In the genomic region with DNA sequence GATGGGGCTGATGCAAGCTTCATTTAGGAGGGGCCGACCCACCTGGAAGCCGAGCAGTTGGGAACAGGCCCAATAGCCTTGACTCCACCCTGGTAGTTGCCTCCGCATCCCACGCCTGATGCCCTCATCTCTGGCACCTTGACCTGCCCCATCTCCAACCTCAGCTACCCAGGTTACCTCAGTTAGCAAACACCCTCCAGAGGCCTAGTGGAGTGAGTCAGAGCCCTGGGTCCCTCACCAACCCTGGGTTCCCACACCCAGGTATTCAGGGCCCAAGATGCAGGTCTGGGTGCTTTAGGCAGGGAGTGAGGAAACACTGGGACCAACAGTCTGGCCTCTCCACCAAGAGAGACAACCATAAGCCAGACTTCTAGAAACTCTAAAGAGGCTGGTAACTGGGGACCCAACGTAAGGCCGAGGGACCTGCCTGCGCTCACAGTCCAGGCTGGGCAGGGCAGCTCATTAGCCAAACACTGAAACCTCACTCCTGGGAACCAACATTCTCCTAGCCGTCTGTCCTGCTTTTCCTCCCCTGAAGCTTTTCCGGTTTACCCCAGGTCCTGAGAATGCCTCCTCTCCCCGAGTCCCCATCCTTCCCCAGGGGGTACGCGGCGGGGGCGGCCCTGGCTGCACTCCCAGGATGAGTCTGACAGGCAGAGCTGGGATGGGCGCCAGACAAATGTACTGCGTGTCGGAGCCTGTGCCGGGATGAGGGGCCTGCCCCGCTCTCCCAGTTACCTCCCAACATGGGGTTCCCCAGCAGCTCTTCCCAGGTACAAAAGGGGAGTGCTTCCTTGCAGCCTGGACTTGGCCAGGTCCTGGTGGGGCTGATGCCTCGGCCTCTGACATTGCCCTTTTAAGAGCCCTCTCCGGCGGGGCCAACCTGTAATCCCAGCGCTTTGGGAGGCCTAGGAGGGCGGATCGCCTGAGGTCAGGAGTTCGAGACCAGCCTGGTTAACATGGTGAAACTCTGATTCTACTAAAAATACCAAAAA, we compare ENCODE assay signal across 1 cellular context.
TF ChIP-seq lines count a peak whose summit lies in the region.

No MANE protein-coding gene starts in this region.

TF ChIP-seq in K562, 482 proteins besides CTCF, POLR2A, EP300 and RAD21 (continued from another document and continues in another):
- TF ChIP-seq ZNF609 (CRISPR knock-in tag; IDR thresholded peaks at IDR 0.05; ENCODE audit: borderline replicate concordance) (0 out of 2 replicates have a peak, but pooled peaks have one; percentile 22), HOXB6 (CRISPR knock-in tag; IDR thresholded peaks at IDR 0.05; ENCODE audit: borderline replicate concordance) (0 out of 2 replicates have a peak, but pooled peaks have one; percentile 16), RBM17 (IDR thresholded peaks at IDR 0.05; ENCODE audit: borderline replicate concordance, low read depth, low read length) (no peak), ZNF830 (CRISPR knock-in tag; IDR thresholded peaks at IDR 0.05) (0 out of 2 replicates have a peak, but pooled peaks have one; percentile 23), ZNF3 (CRISPR knock-in tag; IDR thresholded peaks at IDR 0.05) (peak; percentile 75), ZFP1 (CRISPR knock-in tag; IDR thresholded peaks at IDR 0.05) (0 out of 2 replicates have a peak, but pooled peaks have one; percentile 2), DMBX1 (CRISPR knock-in tag; IDR thresholded peaks at IDR 0.05; ENCODE audit: borderline replicate concordance) (no peak), KAT8 (IDR thresholded peaks at IDR 0.05; ENCODE audit: low read depth) (no peak), ZNF444 (CRISPR knock-in tag; IDR thresholded peaks at IDR 0.05) (no peak), COPS2 (conservative IDR thresholded peaks at IDR 0.05) (no peak), ZNF280B (CRISPR knock-in tag; IDR thresholded peaks at IDR 0.05) (0 out of 2 replicates have a peak, but pooled peaks have one; percentile 11), FOXP1 (CRISPR knock-in tag; IDR thresholded peaks at IDR 0.05) (peak; percentile 24; the same call in 1 of the 2 replicates), MAZ (CRISPR knock-in tag; conservative IDR thresholded peaks at IDR 0.05 in 1 of 2, IDR thresholded peaks at IDR 0.05 in 1 of 2) (peak in 1 of 2 experiments; percentile 72; a peak in 2 of 4 replicates), FOXM1 (IDR thresholded peaks at IDR 0.05; ENCODE audit: low read depth) (peak; percentile 32; the same call in 1 of the 2 replicates), FOXM1 (CRISPR knock-in tag; IDR thresholded peaks at IDR 0.05; ENCODE audit: low read depth) (no peak), POLR2B (IDR thresholded peaks at IDR 0.05; ENCODE audit: low read depth, partially characterized antibody) (peak; percentile 67), ELF2 (CRISPR knock-in tag; IDR thresholded peaks at IDR 0.05) (peak; percentile 15; the same call in 1 of the 2 replicates), CBX1 (IDR thresholded peaks at IDR 0.05; ENCODE audit: low read depth) (0 out of 2 replicates have a peak, but pooled peaks have one; percentile 16), VEZF1 (CRISPR knock-in tag; IDR thresholded peaks at IDR 0.05) (peak; percentile 66), SNIP1 (IDR thresholded peaks at IDR 0.05; ENCODE audit: low read depth) (peak; percentile 95), ZNF584 (CRISPR knock-in tag; IDR thresholded peaks at IDR 0.05; ENCODE audit: low read depth) (no peak), ZBTB11 (CRISPR knock-in tag; IDR thresholded peaks at IDR 0.05) (peak in 1 of 3 experiments; percentile 81; a peak in 1 of 6 replicates), NR2F6 (CRISPR knock-in tag; IDR thresholded peaks at IDR 0.05) (no peak), ZNF695 (CRISPR knock-in tag; IDR thresholded peaks at IDR 0.05) (no peak), NFIC (IDR thresholded peaks at IDR 0.05) (peak; percentile 34), CEBPB (tag; IDR thresholded peaks at IDR 0.05) (no peak), ZNF764 (CRISPR knock-in tag; IDR thresholded peaks at IDR 0.05; ENCODE audit: low read depth) (peak; percentile 19; the same call in 1 of the 2 replicates), ETV5 (CRISPR knock-in tag; IDR thresholded peaks at IDR 0.05; ENCODE audit: low read depth) (no peak), HNRNPUL1 (IDR thresholded peaks at IDR 0.05; ENCODE audit: low read length) (no peak), NRF1 (conservative IDR thresholded peaks at IDR 0.05 in 1 of 2, IDR thresholded peaks at IDR 0.05 in 1 of 2) (no peak), PHB (CRISPR knock-in tag; IDR thresholded peaks at IDR 0.05) (0 out of 2 replicates have a peak, but pooled peaks have one; percentile 12), SOX6 (IDR thresholded peaks at IDR 0.05) (0 out of 2 replicates have a peak, but pooled peaks have one; percentile 22), ZBTB17 (CRISPR knock-in tag; IDR thresholded peaks at IDR 0.05) (peak; percentile 11; the same call in 1 of the 2 replicates), ZNF41 (CRISPR knock-in tag; conservative IDR thresholded peaks at IDR 0.05) (0 out of 2 replicates have a peak, but pooled peaks have one; percentile 23), ELF4 (CRISPR knock-in tag; IDR thresholded peaks at IDR 0.05) (peak; percentile 79), ZNF445 (CRISPR knock-in tag; IDR thresholded peaks at IDR 0.05; ENCODE audit: low read depth) (peak; percentile 16; the same call in 1 of the 2 replicates), CCNT2 (IDR thresholded peaks at IDR 0.05; ENCODE audit: borderline replicate concordance, extremely low read depth, insufficient read length, low read depth, low read length) (peak; percentile 32), POLR2G (IDR thresholded peaks at IDR 0.05; ENCODE audit: low read depth, low read length) (peak; percentile 91)
- TF ChIP-seq, protein P1, sequence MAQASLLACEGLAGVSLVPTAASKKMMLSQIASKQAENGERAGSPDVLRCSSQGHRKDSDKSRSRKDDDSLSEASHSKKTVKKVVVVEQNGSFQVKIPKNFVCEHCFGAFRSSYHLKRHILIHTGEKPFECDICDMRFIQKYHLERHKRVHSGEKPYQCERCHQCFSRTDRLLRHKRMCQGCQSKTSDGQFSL (CRISPR knock-in tag; IDR thresholded peaks at IDR 0.05), result peak; percentile 72
- TF ChIP-seq, protein P1 (tag; IDR thresholded peaks at IDR 0.05), result peak in 1 of 2 experiments; percentile 71; a peak in 2 of 4 replicates
- TF ChIP-seq, protein P2, sequence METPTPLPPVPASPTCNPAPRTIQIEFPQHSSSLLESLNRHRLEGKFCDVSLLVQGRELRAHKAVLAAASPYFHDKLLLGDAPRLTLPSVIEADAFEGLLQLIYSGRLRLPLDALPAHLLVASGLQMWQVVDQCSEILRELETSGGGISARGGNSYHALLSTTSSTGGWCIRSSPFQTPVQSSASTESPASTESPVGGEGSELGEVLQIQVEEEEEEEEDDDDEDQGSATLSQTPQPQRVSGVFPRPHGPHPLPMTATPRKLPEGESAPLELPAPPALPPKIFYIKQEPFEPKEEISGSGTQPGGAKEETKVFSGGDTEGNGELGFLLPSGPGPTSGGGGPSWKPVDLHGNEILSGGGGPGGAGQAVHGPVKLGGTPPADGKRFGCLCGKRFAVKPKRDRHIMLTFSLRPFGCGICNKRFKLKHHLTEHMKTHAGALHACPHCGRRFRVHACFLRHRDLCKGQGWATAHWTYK (CRISPR knock-in tag; IDR thresholded peaks at IDR 0.05), result 0 out of 2 replicates have a peak, but pooled peaks have one; percentile 22
- TF ChIP-seq, protein P3, sequence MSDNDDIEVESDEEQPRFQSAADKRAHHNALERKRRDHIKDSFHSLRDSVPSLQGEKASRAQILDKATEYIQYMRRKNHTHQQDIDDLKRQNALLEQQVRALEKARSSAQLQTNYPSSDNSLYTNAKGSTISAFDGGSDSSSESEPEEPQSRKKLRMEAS (CRISPR knock-in tag; IDR thresholded peaks at IDR 0.05), result no peak
